ENCODE assay signal across 23 cellular contexts in the genomic region with DNA sequence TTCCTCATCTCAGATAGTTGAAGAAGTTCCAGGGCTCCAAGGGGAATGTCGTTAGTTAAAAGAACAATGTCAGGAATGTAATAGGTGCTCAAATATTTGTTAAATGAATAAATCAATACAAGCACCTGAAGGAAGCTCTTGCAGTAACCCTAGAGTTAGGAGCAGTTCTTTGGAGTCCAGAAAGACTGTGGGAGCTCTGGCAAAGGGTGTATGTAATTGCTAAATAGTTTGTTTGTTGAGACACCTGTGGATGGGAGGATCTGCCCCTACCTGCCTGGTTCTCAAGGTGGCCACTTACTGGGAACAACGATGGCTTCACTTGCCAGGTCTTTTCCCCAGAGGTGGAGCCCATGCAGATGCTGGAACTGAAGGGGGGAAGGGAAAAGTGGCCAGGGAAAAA. TPM values are rescaled to one million over a fixed set of nuclear protein-coding genes. Genes with fewer than 3 reads are reported as not detected.
DNase-seq lines count a peak whose midpoint lies in the region; ATAC-seq and TF ChIP-seq lines count a peak whose summit lies in the region.
"Had no signal": no experiment of that assay in that cellular context is flagged by ENCODE, and none has a peak within 500 bp of the region (broad histone marks: within the 10 kb centered on the region; RNA-seq: fewer than 3 reads in every experiment).

No MANE protein-coding gene starts in this region.

- no peak overlapping the region for H3K9ac ChIP-seq in mammary epithelial cell (ENCODE audit: insufficient read depth, low read length)

- in situ Hi-C loops in mammary epithelial cell (cut with MboI; ENCODE audit: low sequenced_read_pairs in 2 of 2) = no loop called here

- no peaks in the 10 kb centered on the region for H3K79me2 ChIP-seq in mammary epithelial cell (ENCODE audit: insufficient read depth, low read length)

- no peaks in the 10 kb centered on the region for H3K27me3 ChIP-seq in CD4-positive, alpha-beta memory T cell (ENCODE audit: insufficient read depth, low read length)
- H3K27me3 ChIP-seq in mammary epithelial cell (ENCODE audit: insufficient read depth, low read length) = no peaks in the 10 kb centered on the region
- H3K27me3 ChIP-seq in naive thymus-derived CD4-positive, alpha-beta T cell (ENCODE audit: control insufficient read depth in 2 of 2, insufficient read depth in 2 of 2, low read length in 2 of 2) = no peaks in the 10 kb centered on the region
- H3K27me3 ChIP-seq: right atrium auricular region had no signal

- no peaks in the 10 kb centered on the region for H3K36me3 ChIP-seq in CD4-positive, alpha-beta memory T cell (ENCODE audit: insufficient read depth, low read length)
- no peaks in the 10 kb centered on the region for H3K36me3 ChIP-seq in mammary epithelial cell (ENCODE audit: insufficient read depth, low read length)
- H3K36me3 ChIP-seq in naive thymus-derived CD4-positive, alpha-beta T cell (ENCODE audit: control insufficient read depth in 2 of 3, insufficient read depth in 3 of 3, low read length in 3 of 3) = no peaks in the 10 kb centered on the region
- H3K36me3 ChIP-seq: HAP-1, right atrium auricular region had no signal

- no peak overlapping the region for H2AFZ ChIP-seq in mammary epithelial cell (ENCODE audit: low read depth, low read length)

- H3K4me1 ChIP-seq in CD4-positive, alpha-beta memory T cell (ENCODE audit: insufficient read depth, low read length) = peaks cover 45% of the 10 kb centered on the region
- peaks cover 64% of the 10 kb centered on the region for H3K4me1 ChIP-seq in mammary epithelial cell (ENCODE audit: insufficient read depth, low read length)
- H3K4me1 ChIP-seq in naive thymus-derived CD4-positive, alpha-beta T cell (ENCODE audit: control insufficient read depth in 2 of 2, insufficient read depth in 2 of 2, low read length in 2 of 2) = peaks cover 20 to 28% of the 10 kb centered on the region in 2 donors

- H3K27ac Mint-ChIP-seq in CD4-positive, alpha-beta memory T cell = peak overlapping the region; percentile 79 to 99 (median 91)
- H3K27ac Mint-ChIP-seq in naive thymus-derived CD4-positive, alpha-beta T cell = peak overlapping the region in 6 of 9 donors; percentile 63 to 92 (median 85)
- H3K27ac Mint-ChIP-seq: activated T-helper 1 cell treated with anti-CD3 and anti-CD28 coated beads, Interleukin-12 subunit alpha, Interleukin-12 subunit beta, Interleukin-2, Interleukin-4 antibody, amounts not matched to agents 30 ng/mL and 10 ng/mL and 1 ng/mL, durations not matched to agents 14 hours and 24 hours and 36 hours; T-helper 2 cell treated with Interferon-gamma antibody and Interleukin-4, amounts not matched to agents 5 μg/mL and 100 μg/mL, for 36 hours had no signal

- no peak for ATAC-seq in naive thymus-derived CD4-positive, alpha-beta T cell
- no peak for ATAC-seq in HG02970 (IDR thresholded peaks at IDR 0.05; ENCODE audit: low FRiP score, unreplicated experiment)
- ATAC-seq: SK-N-SH treated with all-trans-retinoic acid at 6 μM for 48 hours had no signal

- intact Hi-C loops in CD4-positive, alpha-beta memory T cell (cut with micrococcal nuclease) = loop anchor here (10.0 kb wide), 2 partner anchors 133 to 483 kb away; a partner anchor contains a TSS
- intact Hi-C loops in mammary epithelial cell (cut with micrococcal nuclease) = loop anchor here (1.0 to 10.0 kb wide), 2 partner anchors 21 to 93 kb away; no protein-coding TSS in a partner anchor
- intact Hi-C loops in naive thymus-derived CD4-positive, alpha-beta T cell (cut with micrococcal nuclease) = loop anchor here (10.0 kb wide), 3 partner anchors 133 to 267 kb away; a partner anchor contains a TSS

- H3K27ac ChIP-seq in CD4-positive, alpha-beta memory T cell (ENCODE audit: low read depth, low read length) = no peak overlapping the region
- H3K27ac ChIP-seq in mammary epithelial cell (ENCODE audit: insufficient read depth, low read depth, low read length) = no peak overlapping the region
- no peak overlapping the region for H3K27ac ChIP-seq in naive thymus-derived CD4-positive, alpha-beta T cell (ENCODE audit: low read depth, low read length)
- H3K27ac ChIP-seq: right atrium auricular region, VCaP had no signal

- POLR2A ChIA-PET in CD4-positive, alpha-beta memory T cell (lab: Charles Lee; ENCODE audit: partially characterized antibody) = no interaction called here
- POLR2A ChIA-PET in naive thymus-derived CD4-positive, alpha-beta T cell (lab: Charles Lee) = interaction anchor here (1.0 kb wide), 1 partner anchor 27 kb away, joined by 3 read pairs; a partner anchor contains a TSS

- dilution Hi-C loops in mammary epithelial cell (cut with HindIII; ENCODE audit: low sequenced_read_pairs) = no loop called here

- CTCF ChIA-PET in CD4-positive, alpha-beta memory T cell (lab: Charles Lee; ENCODE audit: partially characterized antibody) = interaction anchor here (1.5 kb wide), 1 partner anchor 25 kb away, joined by 3 read pairs; no protein-coding TSS in a partner anchor
- CTCF ChIA-PET in mammary epithelial cell (lab: Charles Lee; ENCODE audit: low non-redundant PET) = no interaction called here
- CTCF ChIA-PET in naive thymus-derived CD4-positive, alpha-beta T cell (lab: Charles Lee) = no interaction called here

- 0% methylated on average over 2 of the region's 2 CpGs for WGBS in mammary epithelial cell (ENCODE audit: low coverage, missing lambda C conversion rate)

- no peaks in the 10 kb centered on the region for H3K27me3 Mint-ChIP-seq in CD4-positive, alpha-beta memory T cell
- no peaks in the 10 kb centered on the region for H3K27me3 Mint-ChIP-seq in naive thymus-derived CD4-positive, alpha-beta T cell
- H3K27me3 Mint-ChIP-seq: activated CD4-positive, alpha-beta T cell treated with anti-CD3 and anti-CD28 coated beads, Interleukin-2, amount 10 ng/mL, durations not matched to agents 24 days and 14 days had no signal

- H3K4me1 Mint-ChIP-seq in CD4-positive, alpha-beta memory T cell = peaks cover 32 to 54% (median 46%) of the 10 kb centered on the region in 4 donors
- peaks cover 36 to 66% (median 45%) of the 10 kb centered on the region in 7 donors for H3K4me1 Mint-ChIP-seq in naive thymus-derived CD4-positive, alpha-beta T cell

- H3K9me3 Mint-ChIP-seq in CD4-positive, alpha-beta memory T cell = no peaks in the 10 kb centered on the region
- H3K9me3 Mint-ChIP-seq in naive thymus-derived CD4-positive, alpha-beta T cell = peaks cover 0 to 2% (median 0%) of the 10 kb centered on the region in 11 donors
- H3K9me3 Mint-ChIP-seq: activated CD4-positive, alpha-beta T cell treated with anti-CD3 and anti-CD28 coated beads, Interleukin-2, amount 10 ng/mL, durations not matched to agents 24 days and 14 days; activated T-helper 1 cell treated with anti-CD3 and anti-CD28 coated beads, Interleukin-12 subunit alpha, Interleukin-12 subunit beta, Interleukin-2, Interleukin-4 antibody, amounts not matched to agents 30 ng/mL and 10 ng/mL and 1 ng/mL, durations not matched to agents 14 hours and 24 hours and 36 hours; T-helper 2 cell treated with Interferon-gamma antibody and Interleukin-4, amounts not matched to agents 5 μg/mL and 100 μg/mL, for 36 hours had no signal

- H3K4me3 ChIP-seq in CD4-positive, alpha-beta memory T cell (ENCODE audit: low read length in 2 of 2) = no peak overlapping the region
- no peak overlapping the region for H3K4me3 ChIP-seq in mammary epithelial cell (replicated peaks in 1 of 3; ENCODE audit: insufficient read depth in 1 of 3, low read depth in 2 of 3, low read length in 3 of 3)
- H3K4me3 ChIP-seq in naive thymus-derived CD4-positive, alpha-beta T cell (ENCODE audit: low read length) = no peak overlapping the region
- H3K4me3 ChIP-seq: HAP-1, right atrium auricular region had no signal

- no peak for TF ChIP-seq CTCF in mammary epithelial cell (conservative IDR thresholded peaks at IDR 0.05 in 1 of 2, IDR thresholded peaks at IDR 0.05 in 1 of 2; ENCODE audit: extremely low read depth in 1 of 2, insufficient read depth in 1 of 2, low read depth in 1 of 2, low read length in 2 of 2)

- DNase-seq in CD4-positive, alpha-beta memory T cell = no peak
- DNase-seq in NCI-H146 (lab: John Stamatoyannopoulos, UW) (peak; percentile 49), mammary epithelial cell (peak; percentile 55), NCI-H1694 (lab: John Stamatoyannopoulos, UW) (no peak)
- no peak for DNase-seq in naive thymus-derived CD4-positive, alpha-beta T cell
- no peak for DNase-seq in activated effector memory CD4-positive, alpha-beta T cell treated with anti-CD3 and anti-CD28 coated beads, Interleukin-2, amount 50 U/mL, for 16 hours
- DNase-seq: activated CD4-positive, alpha-beta T cell treated with anti-CD3 and anti-CD28 coated beads, Interleukin-2, amount 10 ng/mL, durations not matched to agents 24 days and 14 days; activated naive CD4-positive, alpha-beta T cell treated with anti-CD3 and anti-CD28 coated beads, Interleukin-2, amount 50 U/mL, for 16 hours; anterior cingulate cortex; caudate nucleus; dermis blood vessel endothelial cell; glutamatergic neuron; NCI-H2107; stimulated activated CD4-positive, alpha-beta T cell treated with anti-CD3 and anti-CD28 coated beads, Interleukin-12 subunit alpha, Interleukin-12 subunit beta, amount 100 ng/mL, for 4 hours; stimulated activated CD4-positive, alpha-beta T cell treated with anti-CD3 and anti-CD28 coated beads, Interleukin-4, amount 100 ng/mL, for 24 hours; stimulated activated naive CD4-positive, alpha-beta T cell treated with Interleukin-2 at 50 U/mL for 16 hours had no signal

- H3K4me2 ChIP-seq in mammary epithelial cell (ENCODE audit: insufficient read depth, low read depth, low read length) = peak overlapping the region; percentile 17

- H3K36me3 Mint-ChIP-seq in CD4-positive, alpha-beta memory T cell = peaks cover 0 to 4% of the 10 kb centered on the region in 2 donors
- H3K36me3 Mint-ChIP-seq in naive thymus-derived CD4-positive, alpha-beta T cell = peaks cover 0 to 30% (median 0%) of the 10 kb centered on the region in 5 donors

- H3K9me3 ChIP-seq in CD4-positive, alpha-beta memory T cell (ENCODE audit: control insufficient read depth in 1 of 2, low read length in 2 of 2) = no peaks in the 10 kb centered on the region
- H3K9me3 ChIP-seq in mammary epithelial cell (replicated peaks; ENCODE audit: insufficient read depth, low read length) = no peaks in the 10 kb centered on the region
- no peaks in the 10 kb centered on the region for H3K9me3 ChIP-seq in naive thymus-derived CD4-positive, alpha-beta T cell (ENCODE audit: control insufficient read depth in 2 of 3, low read length in 3 of 3)
- H3K9me3 ChIP-seq: HAP-1, right atrium auricular region had no signal

- no peak overlapping the region for H3K4me3 Mint-ChIP-seq in CD4-positive, alpha-beta memory T cell
- H3K4me3 Mint-ChIP-seq in naive thymus-derived CD4-positive, alpha-beta T cell = no peak overlapping the region
- H3K4me3 Mint-ChIP-seq: activated CD4-positive, alpha-beta T cell treated with anti-CD3 and anti-CD28 coated beads, Interleukin-2, amount 10 ng/mL, durations not matched to agents 24 days and 14 days; activated T-helper 1 cell treated with anti-CD3 and anti-CD28 coated beads, Interleukin-12 subunit alpha, Interleukin-12 subunit beta, Interleukin-2, Interleukin-4 antibody, amounts not matched to agents 30 ng/mL and 10 ng/mL and 1 ng/mL, durations not matched to agents 14 hours and 24 hours and 36 hours; T-helper 2 cell treated with Interferon-gamma antibody and Interleukin-4, amounts not matched to agents 5 μg/mL and 100 μg/mL, for 36 hours had no signal

- no peaks in the 10 kb centered on the region for H4K20me1 ChIP-seq in mammary epithelial cell (ENCODE audit: insufficient read depth, low read length)

- no TSS peak for BruUV-seq in mammary epithelial cell (replicated peaks; lab: Mats Ljungman, UMichigan)

RNA-seq across cellular contexts. Expression of a gene that starts 27.5 kb away (rescaled TPM):
- 10 to 100 TPM; 19.0 TPM for total RNA-seq in CD4-positive, alpha-beta memory T cell
- polyA plus RNA-seq in CD4-positive, alpha-beta memory T cell = 10 to 100 TPM; 40.4 to 56.7 TPM
- total RNA-seq in mammary epithelial cell = 10 to 100 TPM; 61.1 to 78.7 TPM
- polyA plus RNA-seq in mammary epithelial cell = 24.6 TPM
- 25.1 TPM for polyA minus RNA-seq in mammary epithelial cell
- 1,000 to 10,000 TPM in 2 of 5 experiments, 10 to 100 TPM in 3; 17.9 to 1,362 (median 41.2) TPM for total RNA-seq in naive thymus-derived CD4-positive, alpha-beta T cell
- polyA plus RNA-seq in naive thymus-derived CD4-positive, alpha-beta T cell = 10 to 100 TPM; 21.9 to 30.1 TPM

Comparison
In these comparisons a context has a peak if more than half of its experiments do, and no peak if none do; other contexts are left out.
1. DNase-seq: peak in NCI-H146 (single experiment) and mammary epithelial cell (single experiment); none in CD4-positive, alpha-beta memory T cell (0 of 5), naive thymus-derived CD4-positive, alpha-beta T cell (0 of 9), NCI-H1694 (single experiment) and activated effector memory CD4-positive, alpha-beta T cell treated with anti-CD3 and anti-CD28 coated beads, Interleukin-2, amount 50 U/mL, for 16 hours (single experiment).